8 cellular contexts compared by ENCODE assay signal in genomic region chr12:130832561-130833209, GRCh38. TPM values are rescaled to one million over a fixed set of nuclear protein-coding genes. Genes with fewer than 3 reads are reported as not detected.
DNase-seq lines count a peak whose midpoint lies in the region; ATAC-seq and TF ChIP-seq lines count a peak whose summit lies in the region.

No MANE protein-coding gene starts in this region.

- H3K27me3 ChIP-seq in mammary epithelial cell (ENCODE audit: insufficient read depth, low read length) (no peaks in the 10 kb centered on the region), MM.1S (replicated peaks; ENCODE audit: insufficient read depth, low read length) (no peaks in the 10 kb centered on the region)

- DNase-seq in Right ventricle myocardium inferior (ENCODE audit: missing footprints), result no peak
- DNase-seq in cardiac septum (ENCODE audit: low spot score), result no peak
- DNase-seq in mammary epithelial cell, result peak; percentile 37
- peak; percentile 36 to 75 for DNase-seq in lower leg skin (ENCODE audit: low spot score in 2 of 2)
- no peak for DNase-seq in NCI-H1417 treated with DMSO at 0.1 percent for 48 hours (lab: John Stamatoyannopoulos, UW)
- no peak for DNase-seq in MM.1S
- no peak for DNase-seq in H4 (ENCODE audit: low spot score)

- intact Hi-C loops in Right ventricle myocardium inferior (cut with DNase I) (no loop called here), cardiac septum (cut with DNase I) (no loop called here), mammary epithelial cell (cut with micrococcal nuclease) (no loop called here), lower leg skin (cut with DNase I; ENCODE audit: low total_unique reads) (no loop called here)

- 88% methylated on average over 10 of the region's 17 CpGs for WGBS in mammary epithelial cell (ENCODE audit: low coverage, missing lambda C conversion rate)
- 68 to 69% methylated on average over 17 of the region's 17 CpGs for whole genome bisulfite sequencing in lower leg skin, 2 donors

- H3K9me2 ChIP-seq in MM.1S (replicated peaks; ENCODE audit: insufficient read depth, low read length), result no peaks in the 10 kb centered on the region

- no peak overlapping the region for H3K4me2 ChIP-seq in mammary epithelial cell (ENCODE audit: insufficient read depth, low read depth, low read length)
- H3K4me2 ChIP-seq in MM.1S (ENCODE audit: low read depth, low read length), result no peak overlapping the region

- TF ChIP-seq POLR2A in lower leg skin (IDR thresholded peaks at IDR 0.05), result no peak

- H4K20me1 ChIP-seq in mammary epithelial cell (ENCODE audit: insufficient read depth, low read length) (no peaks in the 10 kb centered on the region), MM.1S (ENCODE audit: insufficient read depth, low read length) (no peaks in the 10 kb centered on the region)

- H3K9ac ChIP-seq in mammary epithelial cell (ENCODE audit: insufficient read depth, low read length), result no peak overlapping the region
- no peak overlapping the region for H3K9ac ChIP-seq in MM.1S (ENCODE audit: low read length)

- H3F3A ChIP-seq in MM.1S (ENCODE audit: insufficient read depth, low read length), result no peaks in the 10 kb centered on the region

- H3K79me2 ChIP-seq in mammary epithelial cell (ENCODE audit: insufficient read depth, low read length) (peaks cover 84% of the 10 kb centered on the region), MM.1S (ENCODE audit: low read length) (no peaks in the 10 kb centered on the region)

- in situ Hi-C loops in mammary epithelial cell (cut with MboI; ENCODE audit: low sequenced_read_pairs in 2 of 2), result no loop called here

- CTCF ChIA-PET in mammary epithelial cell (lab: Charles Lee; ENCODE audit: low non-redundant PET), result no interaction called here

- no TSS peak for BruUV-seq in mammary epithelial cell (replicated peaks; lab: Mats Ljungman, UMichigan)

- H3K4me1 ChIP-seq in mammary epithelial cell (ENCODE audit: insufficient read depth, low read length), result peaks cover 6% of the 10 kb centered on the region
- no peaks in the 10 kb centered on the region for H3K4me1 ChIP-seq in MM.1S (ENCODE audit: low read length)

- H3K27ac ChIP-seq in mammary epithelial cell (ENCODE audit: insufficient read depth, low read depth, low read length) (no peak overlapping the region), MM.1S (ENCODE audit: low read length) (no peak overlapping the region)

- H2AFZ ChIP-seq in mammary epithelial cell (ENCODE audit: low read depth, low read length), result no peak overlapping the region
- no peak overlapping the region for H2AFZ ChIP-seq in MM.1S (ENCODE audit: low read length)

- H3K36me3 ChIP-seq in mammary epithelial cell (ENCODE audit: insufficient read depth, low read length), result no peaks in the 10 kb centered on the region
- H3K36me3 ChIP-seq in MM.1S (replicated peaks; ENCODE audit: insufficient read depth, low read length), result no peaks in the 10 kb centered on the region

- H3K4me3 ChIP-seq in mammary epithelial cell (replicated peaks in 1 of 3; ENCODE audit: insufficient read depth in 1 of 3, low read depth in 2 of 3, low read length in 3 of 3) (no peak overlapping the region), lower leg skin (ENCODE audit: low read depth, poor library complexity, severe bottlenecking) (no peak overlapping the region), MM.1S (ENCODE audit: low read length) (no peak overlapping the region)

- ATAC-seq in Right ventricle myocardium inferior (peak; percentile 43), GM18498 (IDR thresholded peaks at IDR 0.05; ENCODE audit: unreplicated experiment) (no peak)

- dilution Hi-C loops in mammary epithelial cell (cut with HindIII; ENCODE audit: low sequenced_read_pairs), result no loop called here

- no peak for TF ChIP-seq CTCF in mammary epithelial cell (conservative IDR thresholded peaks at IDR 0.05 in 1 of 2, IDR thresholded peaks at IDR 0.05 in 1 of 2; ENCODE audit: extremely low read depth in 1 of 2, insufficient read depth in 1 of 2, low read depth in 1 of 2, low read length in 2 of 2)
- TF ChIP-seq CTCF in lower leg skin (IDR thresholded peaks at IDR 0.05), result no peak
- no peak for TF ChIP-seq CTCF in MM.1S (IDR thresholded peaks at IDR 0.05; ENCODE audit: low read length)

- H3K9me3 ChIP-seq in mammary epithelial cell (replicated peaks; ENCODE audit: insufficient read depth, low read length), result no peaks in the 10 kb centered on the region
- H3K9me3 ChIP-seq in MM.1S (replicated peaks; ENCODE audit: insufficient read depth, low read length), result no peaks in the 10 kb centered on the region

RNA-seq across cellular contexts. Expression of gene STX2, which starts 6.4 kb away (rescaled TPM):
- total RNA-seq in Right ventricle myocardium inferior (15.9 TPM), cardiac septum (19.6 TPM), mammary epithelial cell (10 to 100 TPM; 16.0 to 16.7 TPM), lower leg skin (10 to 100 TPM in 1 of 4 donors, 1 to 10 TPM in 3; 2.9 to 14.7 (median 4.7) TPM)
- 12.8 TPM for polyA plus RNA-seq in mammary epithelial cell
- polyA minus RNA-seq in mammary epithelial cell, result 20.3 TPM
- 19.6 and 20.5 TPM in 2 replicates for total RNA-seq in H4 (2014; rRNA removed; shearing (Covaris generic))

RNA-seq across cellular contexts. Expression of gene RAN, which starts 39.2 kb away (rescaled TPM):
- 253 TPM for total RNA-seq in Right ventricle myocardium inferior
- total RNA-seq in cardiac septum, result 344 TPM
- total RNA-seq in mammary epithelial cell, result 1,000 to 10,000 TPM in 1 of 2 donors, 100 to 1,000 TPM in 1; 537 to 1,117 TPM
- polyA plus RNA-seq in mammary epithelial cell, result 1,871 TPM
- 1,476 TPM for polyA minus RNA-seq in mammary epithelial cell
- total RNA-seq in lower leg skin, result 100 to 1,000 TPM in 3 of 4 donors, 10 to 100 TPM in 1; 88.3 to 161 (median 148) TPM
- total RNA-seq in H4 (2014; rRNA removed; shearing (Covaris generic)), result 983 and 1,090 TPM in 2 replicates

Comparison
In these comparisons a context has a peak if more than half of its experiments do, and no peak if none do; other contexts are left out.
1. DNase-seq: peak in mammary epithelial cell (single experiment) and lower leg skin (2 of 2); none in Right ventricle myocardium inferior (single experiment), cardiac septum (single experiment), NCI-H1417 treated with DMSO at 0.1 percent for 48 hours (single experiment), MM.1S (single experiment) and H4 (single experiment).